1 cellular context compared by ENCODE assay signal in the genomic region with DNA sequence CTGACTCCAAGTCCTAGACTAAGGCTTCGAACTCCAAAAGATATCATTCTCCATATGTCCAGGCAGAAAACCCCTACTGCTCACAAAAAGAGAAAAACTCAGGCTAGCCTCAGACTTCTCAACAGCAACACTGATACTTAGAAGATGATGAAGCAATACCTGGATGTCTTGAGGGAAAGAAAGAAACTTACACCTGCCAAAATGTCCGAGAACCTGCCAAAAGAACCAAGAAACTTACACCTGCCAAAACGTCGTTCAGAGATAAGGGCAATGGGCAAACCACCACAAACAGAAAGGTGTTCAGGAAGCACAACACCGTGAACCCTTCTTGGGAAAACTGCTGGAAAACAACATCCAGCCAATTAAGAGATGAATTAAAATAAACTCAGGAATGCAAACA.
TF ChIP-seq lines count a peak whose summit lies in the region.

No MANE protein-coding gene starts in this region.

TF ChIP-seq in IMR-90, 13 proteins besides CTCF, POLR2A, EP300 and RAD21:
- no peak for TF ChIP-seq SMC3 (IDR thresholded peaks at IDR 0.05; ENCODE audit: low read depth, low read length)
- no peak for TF ChIP-seq BHLHE40 (IDR thresholded peaks at IDR 0.05; ENCODE audit: low read depth, low read length)
- peak; percentile 9; the same call in 1 of the 2 replicates for TF ChIP-seq CEBPB (IDR thresholded peaks at IDR 0.05; ENCODE audit: low read depth, low read length)
- TF ChIP-seq, protein P1, sequence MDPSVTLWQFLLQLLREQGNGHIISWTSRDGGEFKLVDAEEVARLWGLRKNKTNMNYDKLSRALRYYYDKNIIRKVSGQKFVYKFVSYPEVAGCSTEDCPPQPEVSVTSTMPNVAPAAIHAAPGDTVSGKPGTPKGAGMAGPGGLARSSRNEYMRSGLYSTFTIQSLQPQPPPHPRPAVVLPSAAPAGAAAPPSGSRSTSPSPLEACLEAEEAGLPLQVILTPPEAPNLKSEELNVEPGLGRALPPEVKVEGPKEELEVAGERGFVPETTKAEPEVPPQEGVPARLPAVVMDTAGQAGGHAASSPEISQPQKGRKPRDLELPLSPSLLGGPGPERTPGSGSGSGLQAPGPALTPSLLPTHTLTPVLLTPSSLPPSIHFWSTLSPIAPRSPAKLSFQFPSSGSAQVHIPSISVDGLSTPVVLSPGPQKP (IDR thresholded peaks at IDR 0.05; ENCODE audit: borderline replicate concordance, low read depth, low read length) = no peak
